ENCODE assay signal across 8 cellular contexts in genomic region chr22:38240734-38241252, GRCh38. TPM values are rescaled to one million over a fixed set of nuclear protein-coding genes. Genes with fewer than 3 reads are reported as not detected.
DNase-seq lines count a peak whose midpoint lies in the region; ATAC-seq, FAIRE-seq and TF ChIP-seq lines count a peak whose summit lies in the region.

No MANE protein-coding gene starts in this region.

- DNase-seq in DMS153 treated with DMSO at 0.1 percent for 48 hours (lab: John Stamatoyannopoulos, UW; ENCODE audit: unreplicated experiment) (peak; percentile 66), NT2/D1 (ENCODE audit: low read depth, low spot score) (peak; percentile 75), endothelial cell of umbilical vein (ENCODE audit: low read depth, low spot score) (peak; percentile 94), nucleus accumbens (lab: John Stamatoyannopoulos, UW) (peak in 37 of 56 donors; percentile 14 to 79 (median 46)), immature natural killer cell (no peak), NCI-H1436 (lab: John Stamatoyannopoulos, UW) (no peak), AML-193 (lab: John Stamatoyannopoulos, UW) (no peak)

- H3K9me1 ChIP-seq in endothelial cell of umbilical vein (replicated peaks; ENCODE audit: control insufficient read depth, extremely low read depth, insufficient read depth, low read length), result no peaks in the 10 kb centered on the region

- no peaks in the 10 kb centered on the region for H3K9me3 ChIP-seq in NT2/D1 (ENCODE audit: insufficient read depth, low read length)
- H3K9me3 ChIP-seq in endothelial cell of umbilical vein (replicated peaks; ENCODE audit: control insufficient read depth, insufficient read depth, low read length), result no peaks in the 10 kb centered on the region

- H3K79me2 ChIP-seq in endothelial cell of umbilical vein (ENCODE audit: control insufficient read depth, insufficient read depth, low read length), result peaks cover 3% of the 10 kb centered on the region

- H3K27ac ChIP-seq in endothelial cell of umbilical vein (ENCODE audit: insufficient read depth, low read depth, low read length), result peak overlapping the region; percentile 74

- no peak overlapping the region for H3K4me2 ChIP-seq in endothelial cell of umbilical vein (ENCODE audit: insufficient read depth, low read length)

- H3K9ac ChIP-seq in NT2/D1 (ENCODE audit: insufficient read length, low read depth) (no peak overlapping the region), endothelial cell of umbilical vein (replicated peaks; ENCODE audit: extremely low read depth, insufficient read depth, low read length) (no peak overlapping the region)

- intact Hi-C loops in endothelial cell of umbilical vein (cut with micrococcal nuclease), result loop anchor here (2.0 kb wide), 1 partner anchor 18 kb away; no protein-coding TSS in a partner anchor

- H3K36me3 ChIP-seq in NT2/D1 (ENCODE audit: insufficient read depth, insufficient read length, low read length), result peaks cover 43% of the 10 kb centered on the region
- H3K36me3 ChIP-seq in endothelial cell of umbilical vein (ENCODE audit: control insufficient read depth in 2 of 2, extremely low read depth in 1 of 2, insufficient read depth in 2 of 2, low read length in 2 of 2), result peaks cover 2 to 25% of the 10 kb centered on the region in 2 experiments

- BruUV-seq in endothelial cell of umbilical vein (replicated peaks; lab: Mats Ljungman, UMichigan), result no TSS peak

- H3K4me1 ChIP-seq in NT2/D1 (ENCODE audit: insufficient read depth, insufficient read length), result peaks cover 7% of the 10 kb centered on the region
- peaks cover 31% of the 10 kb centered on the region for H3K4me1 ChIP-seq in endothelial cell of umbilical vein (ENCODE audit: control insufficient read depth, extremely low read depth, insufficient read depth, low read length)

- H2AFZ ChIP-seq in endothelial cell of umbilical vein (ENCODE audit: low read depth, low read length), result no peak overlapping the region

- H3K4me3 ChIP-seq in NT2/D1 (ENCODE audit: insufficient read length, low read depth) (no peak overlapping the region), endothelial cell of umbilical vein (replicated peaks in 1 of 3; ENCODE audit: insufficient read depth in 1 of 3, low read depth in 1 of 3, low read length in 3 of 3) (no peak overlapping the region)

- CTCF ChIA-PET in endothelial cell of umbilical vein (lab: Charles Lee), result interaction anchor here (0.9 to 3.7 kb wide), 12 partner anchors 11 to 189 kb away, joined by 3 to 41 read pairs (median 4); no protein-coding TSS in a partner anchor

- FAIRE-seq in endothelial cell of umbilical vein (lab: Jason Lieb, UNC), result peak; percentile 98

- H3K27me3 ChIP-seq in NT2/D1 (ENCODE audit: insufficient read depth, insufficient read length), result no peaks in the 10 kb centered on the region
- no peaks in the 10 kb centered on the region for H3K27me3 ChIP-seq in endothelial cell of umbilical vein (ENCODE audit: control insufficient read depth in 2 of 2, insufficient read depth in 2 of 2, low read length in 2 of 2)

- TF ChIP-seq CTCF in endothelial cell of umbilical vein (IDR thresholded peaks at IDR 0.05; ENCODE audit: extremely low read depth in 1 of 2, insufficient read depth in 1 of 2, low read depth in 1 of 2, low read length in 2 of 2), result no peak

- no peak for TF ChIP-seq POLR2A in endothelial cell of umbilical vein (IDR thresholded peaks at IDR 0.05; ENCODE audit: low read depth, low read length)

- no peak overlapping the region for H3K4me3 Mint-ChIP-seq in immature natural killer cell

- H3K27ac Mint-ChIP-seq in immature natural killer cell, result peak overlapping the region in 2 of 6 donors; percentile 34 to 45

- H3K27me3 Mint-ChIP-seq in immature natural killer cell (ENCODE audit: low read depth in 3 of 3), result peaks cover 0 to 2% (median 1%) of the 10 kb centered on the region in 3 donors

- peaks cover 3 to 15% (median 12%) of the 10 kb centered on the region in 3 donors for H3K36me3 Mint-ChIP-seq in immature natural killer cell

- no peak for ATAC-seq in GM19397 (IDR thresholded peaks at IDR 0.05; ENCODE audit: unreplicated experiment)

- POLR2A ChIA-PET in endothelial cell of umbilical vein (lab: Charles Lee), result interaction anchor here (1.2 kb wide), 1 partner anchor 39 kb away, joined by 4 read pairs; the partner anchor contains the start of gene MAFF

- no peaks in the 10 kb centered on the region for H3K9me3 Mint-ChIP-seq in immature natural killer cell

- H3K4me1 Mint-ChIP-seq in immature natural killer cell, result peaks cover 8 to 9% of the 10 kb centered on the region in 2 donors

- dilution Hi-C loops in endothelial cell of umbilical vein (cut with MboI; ENCODE audit: extremely low pct_ligation_motif_present, low sequenced_read_pairs), result no loop called here

- no peaks in the 10 kb centered on the region for H4K20me1 ChIP-seq in endothelial cell of umbilical vein (replicated peaks; ENCODE audit: control insufficient read depth, extremely low read depth, insufficient read depth, low read length)

TF ChIP-seq in endothelial cell of umbilical vein, 7 proteins besides CTCF, POLR2A, EP300 and RAD21:
- TF ChIP-seq GATA2 (IDR thresholded peaks at IDR 0.05; ENCODE audit: insufficient read depth, insufficient read length, low read depth, low read length) (no peak), FOS (IDR thresholded peaks at IDR 0.05; ENCODE audit: borderline replicate concordance, insufficient read depth, low read length) (peak; percentile 80), EZH2 (IDR thresholded peaks at IDR 0.05; ENCODE audit: borderline replicate concordance, low read depth, low read length, severe bottlenecking) (no peak), MAX (IDR thresholded peaks at IDR 0.05; ENCODE audit: insufficient read depth, insufficient read length) (peak; percentile 43), POLR2AphosphoS5 (IDR thresholded peaks at IDR 0.05; ENCODE audit: insufficient read depth, low read depth, low read length) (peak; percentile 25), JUN (IDR thresholded peaks at IDR 0.05; ENCODE audit: borderline replicate concordance, insufficient read depth, insufficient read length, low read depth) (peak; percentile 67), MYC (IDR thresholded peaks at IDR 0.05; ENCODE audit: low read depth, low read length) (no peak)

RNA-seq across cellular contexts. Expression of gene TMEM184B, which starts 32.0 kb away (rescaled TPM):
- 96.6 and 99.8 TPM in 2 replicates for total RNA-seq in endothelial cell of umbilical vein
- polyA plus RNA-seq in endothelial cell of umbilical vein (72.5 and 88.8 TPM in 2 replicates), immature natural killer cell (10 to 100 TPM; 12.1 to 50.7 (median 30.3) TPM)
- polyA plus RNA-seq in endothelial cell of umbilical vein (2011; cell fraction: cytosol; rRNA removed), result 51.8 and 64.2 TPM in 2 replicates
- 67.8 and 78.0 TPM in 2 replicates for polyA plus RNA-seq in endothelial cell of umbilical vein (2011; cell fraction: nucleus; rRNA removed)
- 63.0 and 73.8 TPM in 2 replicates for polyA plus RNA-seq in endothelial cell of umbilical vein (2012)
- polyA minus RNA-seq in endothelial cell of umbilical vein, result 54.4 and 68.6 TPM in 2 replicates
- polyA minus RNA-seq in endothelial cell of umbilical vein (2011; cell fraction: cytosol; rRNA and poly(A)+ RNA removed), result 21.9 TPM
- polyA minus RNA-seq in endothelial cell of umbilical vein (2011; cell fraction: nucleus; rRNA and poly(A)+ RNA removed), result 30.2 and 34.5 TPM in 2 replicates

RNA-seq across cellular contexts. Expression of gene MAFF, which starts 39.0 kb away (rescaled TPM):
- total RNA-seq in endothelial cell of umbilical vein, result 59.5 and 61.2 TPM in 2 replicates
- polyA plus RNA-seq in endothelial cell of umbilical vein, result 29.0 and 30.5 TPM in 2 replicates
- 30.6 and 35.8 TPM in 2 replicates for polyA plus RNA-seq in endothelial cell of umbilical vein (2011; cell fraction: cytosol; rRNA removed)
- polyA plus RNA-seq in endothelial cell of umbilical vein (2011; cell fraction: nucleus; rRNA removed), result 23.2 and 24.2 TPM in 2 replicates
- 43.3 and 46.8 TPM in 2 replicates for polyA plus RNA-seq in endothelial cell of umbilical vein (2012)
- polyA minus RNA-seq in endothelial cell of umbilical vein, result 16.2 and 18.6 TPM in 2 replicates
- 6.8 TPM for polyA minus RNA-seq in endothelial cell of umbilical vein (2011; cell fraction: cytosol; rRNA and poly(A)+ RNA removed)
- 10.8 and 23.0 TPM in 2 replicates for polyA minus RNA-seq in endothelial cell of umbilical vein (2011; cell fraction: nucleus; rRNA and poly(A)+ RNA removed)
- polyA plus RNA-seq in immature natural killer cell, result 10 to 100 TPM in 2 of 3 donors, 1 to 10 TPM in 1; 8.1 to 20.8 (median 15.2) TPM

RNA-seq across cellular contexts. Expression of gene PLA2G6, which starts 59.2 kb away (rescaled TPM):
- 10.3 and 11.1 TPM in 2 replicates for total RNA-seq in endothelial cell of umbilical vein
- polyA plus RNA-seq in endothelial cell of umbilical vein, result 6.6 and 9.9 TPM in 2 replicates
- 1.8 and 3.7 TPM in 2 replicates for polyA plus RNA-seq in endothelial cell of umbilical vein (2011; cell fraction: cytosol; rRNA removed)
- 62.1 and 69.2 TPM in 2 replicates for polyA plus RNA-seq in endothelial cell of umbilical vein (2011; cell fraction: nucleus; rRNA removed)
- polyA plus RNA-seq in endothelial cell of umbilical vein (2012), result 2.9 and 4.7 TPM in 2 replicates
- 16.0 and 17.4 TPM in 2 replicates for polyA minus RNA-seq in endothelial cell of umbilical vein
- 7.0 TPM for polyA minus RNA-seq in endothelial cell of umbilical vein (2011; cell fraction: cytosol; rRNA and poly(A)+ RNA removed)
- polyA minus RNA-seq in endothelial cell of umbilical vein (2011; cell fraction: nucleus; rRNA and poly(A)+ RNA removed), result 19.5 and 21.1 TPM in 2 replicates
- polyA plus RNA-seq in immature natural killer cell, result 10 to 100 TPM in 1 of 3 donors, 1 to 10 TPM in 2; 3.3 to 11.4 (median 4.2) TPM

Comparison
In these comparisons a context has a peak if more than half of its experiments do, and no peak if none do; other contexts are left out.
1. DNase-seq: peak in DMS153 treated with DMSO at 0.1 percent for 48 hours (single experiment), NT2/D1 (single experiment), endothelial cell of umbilical vein (single experiment) and nucleus accumbens (37 of 56); none in immature natural killer cell (0 of 3), NCI-H1436 (single experiment) and AML-193 (0 of 2).